ENCODE assay signal across 1 cellular context in the genomic region with DNA sequence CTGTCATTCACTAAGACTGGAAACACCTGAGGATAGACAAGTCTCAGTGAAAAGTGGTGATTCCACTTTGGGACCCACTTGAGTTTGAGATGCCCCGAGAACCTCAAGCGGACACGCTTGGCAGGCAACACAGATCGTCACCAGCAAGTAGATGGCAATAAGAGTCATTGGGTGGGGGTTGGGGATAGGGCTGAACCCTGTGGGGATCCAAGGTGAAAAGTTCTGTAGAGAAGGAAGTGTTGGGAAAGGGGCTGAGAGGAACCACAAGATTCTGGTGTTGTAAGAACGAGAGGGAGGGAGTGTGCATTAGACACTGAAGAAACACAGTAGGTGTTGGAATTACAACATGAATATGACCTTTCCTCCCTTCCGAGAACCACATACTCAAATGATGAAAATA.
TF ChIP-seq lines count a peak whose summit lies in the region.

No MANE protein-coding gene starts in this region.

TF ChIP-seq in HepG2, 621 proteins besides CTCF, POLR2A, EP300 and RAD21:
- TF ChIP-seq NR1H2 (CRISPR knock-in tag; IDR thresholded peaks at IDR 0.05; ENCODE audit: borderline replicate concordance, low read depth) (no peak), RXRA (CRISPR knock-in tag; IDR thresholded peaks at IDR 0.05) (no peak)
- TF ChIP-seq, protein P1, sequence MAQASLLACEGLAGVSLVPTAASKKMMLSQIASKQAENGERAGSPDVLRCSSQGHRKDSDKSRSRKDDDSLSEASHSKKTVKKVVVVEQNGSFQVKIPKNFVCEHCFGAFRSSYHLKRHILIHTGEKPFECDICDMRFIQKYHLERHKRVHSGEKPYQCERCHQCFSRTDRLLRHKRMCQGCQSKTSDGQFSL (CRISPR knock-in tag; IDR thresholded peaks at IDR 0.05): no peak
TF ChIP-seq in HepG2: peak in this region for 0.
